ENCODE assay signal across 7 cellular contexts in genomic region chr3:193211984-193212383, GRCh38. TPM values are rescaled to one million over a fixed set of nuclear protein-coding genes. Genes with fewer than 3 reads are reported as not detected.
"Had no signal": no experiment of that assay in that cellular context is flagged by ENCODE, and none has a peak within 500 bp of the region (broad histone marks: within the 10 kb centered on the region; RNA-seq: fewer than 3 reads in every experiment).

No MANE protein-coding gene starts in this region.

- H3K9ac ChIP-seq: GM23248 had no signal

- H3K4me2 ChIP-seq: GM23338 had no signal

- DNase-seq: GM23248, H7, H9, HCEC 1CT, HFFc6 had no signal

- H3K27ac ChIP-seq: GM23248 had no signal

- H2AFZ ChIP-seq: GM23248, GM23338 had no signal

- H3K36me3 ChIP-seq: HAP-1 had no signal

- H3K9me3 ChIP-seq: HAP-1 had no signal

- H3K4me3 ChIP-seq: GM23248, GM23338, HAP-1 had no signal

RNA-seq across cellular contexts. Expression of gene PLAAT1, which starts 29.0 kb away (rescaled TPM):
- polyA plus RNA-seq: GM23248 had no signal
